10 cellular contexts compared by ENCODE assay signal in the genomic region with DNA sequence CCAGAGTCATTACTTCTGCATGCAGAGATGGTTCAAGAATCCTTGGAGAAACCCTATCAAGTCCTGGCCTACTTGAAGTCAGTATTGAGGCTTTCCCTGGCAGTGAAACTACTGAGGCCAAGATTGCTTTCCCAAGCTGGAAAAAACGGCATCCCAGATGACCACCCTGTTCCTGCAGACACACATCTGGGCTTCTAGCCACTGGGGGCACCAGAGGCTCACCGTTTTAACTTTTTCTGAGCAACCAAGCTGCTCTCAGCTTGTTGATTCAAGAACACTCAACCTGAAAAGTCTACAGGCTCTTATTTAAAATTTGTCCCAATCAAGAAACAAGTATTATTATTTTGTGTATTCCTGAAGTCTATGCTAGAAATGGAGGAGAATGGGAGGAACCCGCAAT.
DNase-seq lines count a peak whose midpoint lies in the region; ATAC-seq and TF ChIP-seq lines count a peak whose summit lies in the region.
"Had no signal": no experiment of that assay in that cellular context is flagged by ENCODE, and none has a peak within 500 bp of the region (broad histone marks: within the 10 kb centered on the region; RNA-seq: fewer than 3 reads in every experiment).

No MANE protein-coding gene starts in this region.

- ATAC-seq in GM19452 (IDR thresholded peaks at IDR 0.05; ENCODE audit: unreplicated experiment), result no peak

- H3K4me3 ChIP-seq in adipocyte (ENCODE audit: low read length) (no peak overlapping the region), kidney epithelial cell (ENCODE audit: low read depth, low read length) (no peak overlapping the region)

- H3K36me3 ChIP-seq in adipocyte (ENCODE audit: control insufficient read depth, insufficient read depth, low read length, severe bottlenecking), result no peaks in the 10 kb centered on the region
- H3K36me3 ChIP-seq in kidney epithelial cell (ENCODE audit: control insufficient read depth, insufficient read depth, low read length), result no peaks in the 10 kb centered on the region

- peak; percentile 21 for TF ChIP-seq CTCF in kidney epithelial cell (IDR thresholded peaks at IDR 0.05; ENCODE audit: insufficient read depth, low read length, poor library complexity, severe bottlenecking)

- H3K9me3 ChIP-seq in adipocyte (ENCODE audit: control insufficient read depth, low read length), result peaks cover 10% of the 10 kb centered on the region

- peak; percentile 19 for DNase-seq in COR-L47 (lab: John Stamatoyannopoulos, UW)
- peak; percentile 39 for DNase-seq in HuH-7 (ENCODE audit: low spot score)
- DNase-seq in adipocyte (ENCODE audit: low read depth), result peak; percentile 44
- no peak for DNase-seq in kidney epithelial cell (ENCODE audit: low read depth)
- DNase-seq in G401 (ENCODE audit: low spot score), result no peak
- no peak for DNase-seq in NCI-H2196 (lab: John Stamatoyannopoulos, UW; ENCODE audit: unreplicated experiment)
- no peak for DNase-seq in cerebellum (ENCODE audit: low spot score)
- DNase-seq: activated CD4-positive, alpha-beta T cell treated with anti-CD3 and anti-CD28 coated beads, Interleukin-2, amount 10 ng/mL, durations not matched to agents 7 days and 5 days; NCI-H345 had no signal

- in situ Hi-C loops in G401 (cut with HindIII; ENCODE audit: low sequenced_read_pairs), result no loop called here

- H3K9ac ChIP-seq in adipocyte (ENCODE audit: low read length), result no peak overlapping the region

- H3K27me3 ChIP-seq in adipocyte (replicated peaks; ENCODE audit: control insufficient read depth, insufficient read depth, low read length) (no peaks in the 10 kb centered on the region), kidney epithelial cell (ENCODE audit: control insufficient read depth, insufficient read depth, low read length) (no peaks in the 10 kb centered on the region)

- H3K4me1 ChIP-seq in adipocyte (ENCODE audit: control insufficient read depth, insufficient read depth, low read length), result no peaks in the 10 kb centered on the region

Comparison
In these comparisons a context has a peak if more than half of its experiments do, and no peak if none do; other contexts are left out.
1. DNase-seq: peak in COR-L47 (single experiment), HuH-7 (single experiment) and adipocyte (single experiment); none in kidney epithelial cell (single experiment), G401 (single experiment), NCI-H2196 (single experiment) and cerebellum (single experiment).